ENCODE assay signal across 21 cellular contexts in genomic region chr11:44346983-44347382, GRCh38. TPM values are rescaled to one million over a fixed set of nuclear protein-coding genes. Genes with fewer than 3 reads are reported as not detected.
DNase-seq lines count a peak whose midpoint lies in the region; ATAC-seq, FAIRE-seq and TF ChIP-seq lines count a peak whose summit lies in the region.
"Had no signal": no experiment of that assay in that cellular context is flagged by ENCODE, and none has a peak within 500 bp of the region (broad histone marks: within the 10 kb centered on the region; RNA-seq: fewer than 3 reads in every experiment).

No MANE protein-coding gene starts in this region.

- H3K9me1 ChIP-seq in K562 (ENCODE audit: control insufficient read depth, insufficient read depth, low read length), result no peaks in the 10 kb centered on the region

- no TSS peak for BruUV-seq in K562 (replicated peaks; lab: Mats Ljungman, UMichigan)

- intact Hi-C loops in cardiac septum (cut with DNase I), result no loop called here
- intact Hi-C loops in Right ventricle myocardium superior (cut with DNase I), result no loop called here
- intact Hi-C loops in K562 (cut with micrococcal nuclease), result no loop called here
- intact Hi-C loops in dorsolateral prefrontal cortex (cut with DNase I), result no loop called here

- in situ Hi-C loops in K562 (cut with MboI), result no loop called here

- H2AFZ ChIP-seq in K562 (ENCODE audit: low read depth, low read length), result peak overlapping the region; percentile 58; the same call in 1 of the 2 replicates
- no peak overlapping the region for H2AFZ ChIP-seq in neuronal stem cell (ENCODE audit: low read length)

- H3K23ac ChIP-seq in neuronal stem cell (ENCODE audit: low read depth, low read length, poor library complexity), result no peak overlapping the region

- no peaks in the 10 kb centered on the region for H3K36me3 ChIP-seq in K562 (ENCODE audit: control insufficient read depth, insufficient read depth, low read length)
- H3K36me3 ChIP-seq in neuronal stem cell (replicated peaks in 1 of 2; ENCODE audit: control insufficient read depth in 2 of 2, insufficient read depth in 2 of 2, low read length in 2 of 2), result no peaks in the 10 kb centered on the region
- H3K36me3 ChIP-seq: BLaER1 treated with 17β-estradiol and CSF1 and Interleukin-3, amounts not matched to agents 10 nM and 100 nM had no signal

- CTCF ChIA-PET in K562 (lab: Yijun Ruan, JAX; ENCODE audit: low intra/inter-chr PET ratio), result no interaction called here

- no peak for FAIRE-seq in K562 (lab: Jason Lieb, UNC)
- FAIRE-seq: A549, D721Med, G401.6, GM12891, GM19239 had no signal

- no peak overlapping the region for H2BK5ac ChIP-seq in neuronal stem cell (ENCODE audit: low read length)

- H4K8ac ChIP-seq in neuronal stem cell (ENCODE audit: low read depth, low read length), result no peak overlapping the region

- H3K9me3 ChIP-seq in K562 (replicated peaks; ENCODE audit: control insufficient read depth, insufficient read depth, low read depth, low read length) (no peaks in the 10 kb centered on the region), neuronal stem cell (replicated peaks in 1 of 2; ENCODE audit: control insufficient read depth in 2 of 2, insufficient read depth in 1 of 2, low read depth in 1 of 2, low read length in 2 of 2) (no peaks in the 10 kb centered on the region)
- H3K9me3 ChIP-seq: A549; BLaER1 treated with 17β-estradiol and CSF1 and Interleukin-3, amounts not matched to agents 10 nM and 100 nM; Caco-2 had no signal

- no peak overlapping the region for H3K27ac ChIP-seq in K562 (ENCODE audit: extremely low read depth, low read depth, low read length)
- no peak overlapping the region for H3K27ac ChIP-seq in neuronal stem cell (replicated peaks; ENCODE audit: low read length)
- H3K27ac ChIP-seq in dorsolateral prefrontal cortex, result no peak overlapping the region
- H3K27ac ChIP-seq: 22Rv1; A549; BLaER1 treated with 17β-estradiol and CSF1 and Interleukin-3, amounts not matched to agents 10 nM and 100 nM; C4-2B had no signal

- no peak overlapping the region for H2BK120ac ChIP-seq in neuronal stem cell (ENCODE audit: low read depth, low read length)

- H4K91ac ChIP-seq in neuronal stem cell (ENCODE audit: low read depth, low read length, poor library complexity), result no peak overlapping the region

- DNase-seq in cardiac septum (ENCODE audit: low spot score), result peak; percentile 63
- DNase-seq in Right ventricle myocardium superior, result no peak
- no peak for DNase-seq in K562 (ENCODE audit: extremely low read depth in 1 of 4, low spot score in 3 of 4)
- DNase-seq in neuronal stem cell (ENCODE audit: low spot score), result no peak
- DNase-seq in NCI-H82 (lab: John Stamatoyannopoulos, UW), result no peak
- no peak for DNase-seq in dorsolateral prefrontal cortex
- DNase-seq: Caco-2; Calu3; CD4-positive, alpha-beta T cell; CD8-positive, alpha-beta T cell; DMS79 treated with DMSO at 0.1 percent for 48 hours; GF-D8 had no signal

- H3K27me3 ChIP-seq in K562 (ENCODE audit: control insufficient read depth in 2 of 2, insufficient read depth in 2 of 2, low read length in 2 of 2) (no peaks in the 10 kb centered on the region), neuronal stem cell (ENCODE audit: control insufficient read depth in 3 of 3, insufficient read depth in 3 of 3, low read depth in 1 of 3, low read length in 3 of 3) (peaks cover 0 to 55% (median 0%) of the 10 kb centered on the region in 3 experiments), dorsolateral prefrontal cortex (peaks cover 0 to 25% (median 0%) of the 10 kb centered on the region in 45 donors)
- H3K27me3 ChIP-seq: BLaER1 treated with 17β-estradiol and CSF1 and Interleukin-3, amounts not matched to agents 10 nM and 100 nM had no signal

- no peak overlapping the region for H2BK12ac ChIP-seq in neuronal stem cell (ENCODE audit: low read length)

- WGBS in K562 (ENCODE audit: insufficient coverage, low coverage, missing lambda C conversion rate), result 14% methylated on average over 6 of the region's 6 CpGs
- WGBS in neuronal stem cell (ENCODE audit: extremely low coverage in 2 of 2, insufficient read length in 2 of 2, insufficient replicate concordance in 1 of 2), 2 donors, result no CpG with 5 or more reads among the region's 6 CpGs

- POLR2A ChIA-PET in K562 (lab: Yijun Ruan, JAX), result interaction anchor here (0.7 to 0.8 kb wide), 2 partner anchors 27 to 31 kb away, joined by 3 to 4 read pairs; no protein-coding TSS in a partner anchor

- ATAC-seq in Right ventricle myocardium superior (ENCODE audit: poor library complexity) (no peak), K562 (no peak), HG03520 (IDR thresholded peaks at IDR 0.05; ENCODE audit: unreplicated experiment) (no peak)
- ATAC-seq: A549; CD8-positive, alpha-beta T cell had no signal

- no peak overlapping the region for H3K14ac ChIP-seq in neuronal stem cell (ENCODE audit: low read length)

- no peak overlapping the region for H3K18ac ChIP-seq in neuronal stem cell (ENCODE audit: low read length)

- no peaks in the 10 kb centered on the region for H3K79me2 ChIP-seq in K562 (ENCODE audit: control insufficient read depth, insufficient read depth, low read length)

- peak overlapping the region; percentile 23 for H2AK5ac ChIP-seq in neuronal stem cell (ENCODE audit: low read depth, low read length)

- TF ChIP-seq POLR2A in K562 (conservative IDR thresholded peaks at IDR 0.05), result no peak

- TF ChIP-seq RAD21 in K562 (CRISPR knock-in tag; conservative IDR thresholded peaks at IDR 0.05 in 1 of 2, IDR thresholded peaks at IDR 0.05 in 1 of 2), result no peak

- no peaks in the 10 kb centered on the region for H4K20me1 ChIP-seq in K562 (replicated peaks; ENCODE audit: control insufficient read depth, insufficient read depth, low read length)
- H4K20me1 ChIP-seq: BLaER1 treated with 17β-estradiol and CSF1 and Interleukin-3, amounts not matched to agents 10 nM and 100 nM had no signal

- no peaks in the 10 kb centered on the region for H3K79me1 ChIP-seq in neuronal stem cell (ENCODE audit: low read depth, low read length)

- TF ChIP-seq EP300 in K562 (IDR thresholded peaks at IDR 0.05; ENCODE audit: low read length), result no peak

- H3K9ac ChIP-seq in K562 (ENCODE audit: insufficient read depth in 1 of 2, low read depth in 2 of 2, low read length in 2 of 2), result peak overlapping the region in 1 of 2 experiments; percentile 73; a peak in 1 of 4 replicates
- H3K9ac ChIP-seq in neuronal stem cell (ENCODE audit: low read depth, low read length, poor library complexity), result no peak overlapping the region
- H3K9ac ChIP-seq: BLaER1 treated with 17β-estradiol and CSF1 and Interleukin-3, amounts not matched to agents 10 nM and 100 nM had no signal

- TF ChIP-seq CTCF in K562 (IDR thresholded peaks at IDR 0.05 in 2 of 3, conservative IDR thresholded peaks at IDR 0.05 in 1 of 3; ENCODE audit: insufficient read depth in 2 of 3, low read depth in 1 of 3, low read length in 3 of 3) (no peak), dorsolateral prefrontal cortex (IDR thresholded peaks at IDR 0.05 in 54 of 56, conservative IDR thresholded peaks at IDR 0.05 in 2 of 56; ENCODE audit: low read depth in 1 of 56, partially characterized antibody in 56 of 56) (no peak)

- H3K4ac ChIP-seq in neuronal stem cell (ENCODE audit: low read length), result no peak overlapping the region

- H3K4me2 ChIP-seq in K562 (ENCODE audit: insufficient read depth, low read length), result peak overlapping the region; percentile 12; the same call in 1 of the 2 replicates
- H3K4me2 ChIP-seq in neuronal stem cell (ENCODE audit: insufficient read depth, low read length, poor library complexity, severe bottlenecking), result no peak overlapping the region
- H3K4me2 ChIP-seq: A549; BLaER1 treated with 17β-estradiol and CSF1 and Interleukin-3, amounts not matched to agents 10 nM and 100 nM had no signal

- no peak overlapping the region for H2BK15ac ChIP-seq in neuronal stem cell (ENCODE audit: low read length)

- H3K4me3 ChIP-seq in K562 (no peak overlapping the region), neuronal stem cell (ENCODE audit: low read length in 2 of 2) (no peak overlapping the region), dorsolateral prefrontal cortex (no peak overlapping the region)
- H3K4me3 ChIP-seq: A549; BLaER1 treated with 17β-estradiol and CSF1 and Interleukin-3, amounts not matched to agents 10 nM and 100 nM had no signal

- H3K4me1 ChIP-seq in K562 (replicated peaks in 1 of 2; ENCODE audit: control insufficient read depth in 2 of 2, insufficient read depth in 2 of 2, low read length in 2 of 2), result peaks cover 7 to 8% of the 10 kb centered on the region in 2 experiments; a peak in 4 of 5 replicates
- H3K4me1 ChIP-seq in neuronal stem cell (ENCODE audit: control insufficient read depth in 2 of 2, insufficient read depth in 1 of 2, low read depth in 1 of 2, low read length in 2 of 2), result peaks cover 0 to 15% of the 10 kb centered on the region in 2 donors
- H3K4me1 ChIP-seq: A549, Caco-2 had no signal

TF ChIP-seq in K562, 482 proteins besides CTCF, POLR2A, EP300 and RAD21 (continues in another document):
- TF ChIP-seq ZNF431 (CRISPR knock-in tag; IDR thresholded peaks at IDR 0.05) (no peak), HCFC1 (IDR thresholded peaks at IDR 0.05; ENCODE audit: low read depth, low read length) (no peak), NONO (IDR thresholded peaks at IDR 0.05; ENCODE audit: low read depth in 2 of 2, low read length in 1 of 2) (no peak), ZKSCAN3 (CRISPR knock-in tag; IDR thresholded peaks at IDR 0.05) (no peak), BMI1 (IDR thresholded peaks at IDR 0.05; ENCODE audit: low read length) (no peak)

RNA-seq across cellular contexts. Expression of gene ALX4, which starts 37.0 kb away (rescaled TPM):
- total RNA-seq in cardiac septum (0.05 TPM), Right ventricle myocardium superior (0.03 TPM), K562 (2014; rRNA removed) (0.65 and 1.0 TPM in 2 replicates), K562 (2014; rRNA removed; fragmentation: Illumina TruSeq; extraction: Trizol) (0.22 and 0.33 TPM in 2 replicates), K562 (2015; rRNA removed; fragmentation: Illumina TruSeq; extraction: Trizol) (0.60 and 0.62 TPM in 2 replicates), K562 (2021) (1.1 and 1.2 TPM in 2 replicates), dorsolateral prefrontal cortex (1 to 10 TPM in 7 of 120 experiments, under 1 TPM in 83, not detected in 30; 0.06 to 2.1 (median 0.25) TPM)
- 0.11 and 0.35 TPM in 2 replicates for total RNA-seq in K562 (2011; cell fraction: chromatin; rRNA removed; ENCODE audit: low replicate concordance)
- 0.13 and 0.33 TPM in 2 replicates for total RNA-seq in K562 (2011; cell fraction: nucleolus; rRNA removed)
- 0.15 and 0.31 TPM in 2 replicates for total RNA-seq in K562 (2011; cell fraction: nucleoplasm; rRNA removed)
- polyA plus RNA-seq in K562 (2011; rRNA removed) (0.14 and 0.81 TPM in 2 replicates), K562 (2014; fragmentation: Illumina TruSeq; extraction: Trizol) (0.64 and 0.78 TPM in 2 replicates), K562 (2014; fragmentation: Nextera tagmentation; extraction: Ambion mirVana) (under 1 TPM; 0.07 to 0.13 TPM), K562 (2014; rRNA removed) (0.23 and 0.51 TPM in 2 replicates)
- 0.30 and 0.59 TPM in 2 replicates for polyA plus RNA-seq in K562 (2011; cell fraction: cytosol; rRNA removed)
- polyA plus RNA-seq in K562 (2011; cell fraction: nucleus; rRNA removed), result 0.44 and 0.91 TPM in 2 replicates
- polyA plus RNA-seq in K562 (2012), result 0.89 and 1.6 TPM in 2 replicates
- 0.21 and 0.99 TPM in 2 replicates for polyA minus RNA-seq in K562 (2011; rRNA and poly(A)+ RNA removed)
- polyA minus RNA-seq in K562 (2011; cell fraction: cytosol; rRNA and poly(A)+ RNA removed), result 0.48 and 1.8 TPM in 2 replicates
- 0.40 and 1.4 TPM in 2 replicates for polyA minus RNA-seq in K562 (2011; cell fraction: nucleus; rRNA and poly(A)+ RNA removed)
- polyA plus RNA-seq in neuronal stem cell (2013, experiment 1 of 2), result not detected
- 0.01 TPM for polyA plus RNA-seq in neuronal stem cell (2013, experiment 2 of 2)
- total RNA-seq: Calu3; CD4-positive, alpha-beta T cell; CD8-positive, alpha-beta T cell had no signal
